Comparison of ENCODE assay signal across 29 cellular contexts in the genomic region with DNA sequence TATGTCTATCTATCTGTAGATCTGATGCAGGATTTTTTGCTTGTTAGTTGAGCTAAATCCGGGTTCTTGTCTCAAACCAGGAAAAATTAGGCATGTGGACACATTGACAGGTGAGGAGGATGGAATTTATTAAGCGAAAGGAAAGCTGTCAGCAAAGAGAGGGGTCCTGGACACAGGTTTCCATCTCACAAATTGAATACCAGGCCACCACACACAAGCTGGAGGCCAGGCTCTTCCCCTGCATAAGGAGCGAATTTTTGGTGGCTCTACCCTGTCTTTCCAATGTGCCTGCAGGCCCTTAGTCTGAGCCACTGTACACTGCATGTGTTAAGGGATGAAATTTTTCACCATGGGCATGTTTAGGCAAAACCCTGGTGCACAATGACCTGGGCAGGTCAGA.
"Had no signal": no experiment of that assay in that cellular context is flagged by ENCODE, and none has a peak within 500 bp of the region (broad histone marks: within the 10 kb centered on the region; RNA-seq: fewer than 3 reads in every experiment).

No MANE protein-coding gene starts in this region.

- H3K27ac ChIP-seq: adrenal gland, body of pancreas, KMS-11, PC-9, RWPE1, SK-N-MC had no signal

- H3K27me3 ChIP-seq: adrenal gland, body of pancreas had no signal

- H2AFZ ChIP-seq: PC-9 had no signal

- H3K36me3 ChIP-seq: adrenal gland had no signal

- H3K9ac ChIP-seq: KMS-11 had no signal

- H3K4me3 ChIP-seq: adrenal gland, body of pancreas, PC-9, SK-N-MC had no signal

- H3K9me3 ChIP-seq: adrenal gland, body of pancreas had no signal

- H3K4me1 ChIP-seq: adrenal gland, body of pancreas had no signal

- DNase-seq: activated CD4-positive, alpha-beta T cell treated with anti-CD3 and anti-CD28 coated beads for 36 hours; activated CD4-positive, alpha-beta T cell treated with anti-CD3 and anti-CD28 coated beads, Interleukin-2, amount 10 ng/mL, durations not matched to agents 7 days and 5 days; activated CD4-positive, alpha-beta T cell treated with anti-CD3 and anti-CD28 coated beads, Interleukin-2, amount 50 U/mL, for 48 hours; activated CD8-positive, alpha-beta T cell treated with anti-CD3 and anti-CD28 coated beads, Interleukin-2, amount 10 ng/mL, durations not matched to agents 7 days and 5 days; activated gamma-delta T cell treated with Interleukin-2 at 50 U/mL for 16 hours; activated naive CD4-positive, alpha-beta T cell treated with anti-CD3 and anti-CD28 coated beads for 36 hours; activated T-cell treated with anti-CD3 and anti-CD28 coated beads, Interleukin-2, amount 50 U/mL, for 24 hours; adrenal gland; body of pancreas; caudate nucleus; NCI-H1092 treated with DMSO at 0.1 percent for 48 hours; NCI-H1417; NCI-H146; NCI-H187; NCI-H2029 treated with DMSO at 0.1 percent for 48 hours; NCI-H2107; NCI-H2171; NCI-H510A; NCI-H526; NCI-H748 treated with DMSO at 0.1 percent for 48 hours; NK-92 treated with Interleukin-12 subunit alpha and Interleukin-12 subunit beta, amount 100 ng/mL, for 24 hours; PC-9 had no signal

- FAIRE-seq: astrocyte, bronchial epithelial cell, RCC 7860, TTC549 had no signal

- H3K4me2 ChIP-seq: KMS-11, PC-9 had no signal
